In the genomic region with DNA sequence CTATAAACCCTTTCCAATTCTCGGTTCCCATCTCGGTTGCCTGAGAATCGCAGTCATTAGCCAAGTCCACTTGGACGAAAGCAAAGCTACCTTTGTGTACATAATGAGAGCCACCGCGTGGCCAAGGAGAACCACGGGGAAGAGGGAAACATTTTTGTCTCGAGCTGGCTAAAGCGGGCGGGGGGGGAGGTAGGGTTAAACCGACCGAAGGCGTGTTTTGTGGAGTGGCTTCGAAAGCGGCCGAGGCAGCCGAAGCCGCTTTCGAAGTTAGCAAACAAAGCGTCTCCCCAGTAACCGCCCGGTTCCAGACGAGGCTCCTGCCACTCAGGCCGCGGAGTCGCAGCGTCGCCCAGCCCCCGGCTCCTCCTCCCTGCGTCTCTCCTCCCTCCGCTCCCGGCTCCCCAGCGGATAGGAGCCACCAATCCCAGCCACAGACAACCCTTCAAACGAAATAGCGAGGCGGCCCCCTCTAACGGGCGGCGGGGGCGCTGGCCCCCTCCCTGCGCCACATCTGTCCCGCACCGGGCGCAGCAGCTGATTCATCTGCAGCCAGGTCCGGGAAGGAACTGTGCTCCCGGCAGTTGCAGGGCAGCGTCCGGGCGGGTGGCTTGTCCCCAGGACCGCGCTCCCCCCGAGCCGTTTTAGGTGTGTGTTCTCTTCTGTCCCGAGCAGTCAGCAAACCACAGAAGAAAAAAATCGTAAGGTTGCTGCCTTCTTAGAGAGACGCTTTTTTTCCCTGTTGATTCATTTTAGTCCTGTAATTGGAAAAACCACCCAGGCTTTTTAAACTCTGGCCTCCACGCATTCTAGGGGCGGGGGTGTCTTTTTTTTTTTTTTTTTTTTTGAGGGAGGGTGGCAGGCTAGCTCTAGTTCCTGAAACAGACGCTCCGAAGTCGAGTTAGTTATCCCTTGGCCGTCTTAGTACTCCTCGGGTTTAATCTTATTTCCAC, we compare ENCODE assay signal across 8 cellular contexts. TPM values are rescaled to one million over a fixed set of nuclear protein-coding genes. Genes with fewer than 3 reads are reported as not detected.
DNase-seq lines count a peak whose midpoint lies in the region; ATAC-seq and TF ChIP-seq lines count a peak whose summit lies in the region.

No MANE protein-coding gene starts in this region.

- no peaks in the 10 kb centered on the region for H3K27me3 ChIP-seq in kidney epithelial cell (ENCODE audit: control insufficient read depth, insufficient read depth, low read length)

- peak; percentile 71 for ATAC-seq in GM19025 (IDR thresholded peaks at IDR 0.05; ENCODE audit: low read depth, unreplicated experiment)
- ATAC-seq in HG03280 (IDR thresholded peaks at IDR 0.05; ENCODE audit: unreplicated experiment) = peak; percentile 63

- DNase-seq in AG09319 (ENCODE audit: extremely low read depth, low read depth) (peak; percentile 96), NCI-H226 (peak; percentile 98), cerebellar cortex (ENCODE audit: low spot score) (peak; percentile 91), kidney epithelial cell (ENCODE audit: low read depth) (peak; percentile 91)
- peak; percentile 35 to 59 (median 54) for DNase-seq in activated CD4-positive, CD25-positive, alpha-beta regulatory T cell (lab: John Stamatoyannopoulos, UW)
- DNase-seq in stimulated activated CD4-positive, alpha-beta T cell treated with anti-CD3 and anti-CD28 coated beads, Interleukin-15, amount 100 ng/mL, for 24 hours = peak; percentile 91

- H3K4me3 ChIP-seq in kidney epithelial cell (ENCODE audit: low read depth, low read length) = peak overlapping the region; percentile 93

- TF ChIP-seq CTCF in AG09319 (IDR thresholded peaks at IDR 0.05; ENCODE audit: low read depth, low read length) (peak; percentile 9), kidney epithelial cell (IDR thresholded peaks at IDR 0.05; ENCODE audit: insufficient read depth, low read length, poor library complexity, severe bottlenecking) (peak; percentile 23)

- no peaks in the 10 kb centered on the region for H3K36me3 ChIP-seq in kidney epithelial cell (ENCODE audit: control insufficient read depth, insufficient read depth, low read length)

RNA-seq across cellular contexts. Expression of gene TGIF1, which starts 1.8 kb away (rescaled TPM):
- total RNA-seq in kidney epithelial cell = 251 and 294 TPM in 2 replicates

Comparison
In these comparisons a context has a peak if more than half of its experiments do, and no peak if none do; other contexts are left out.
1. Peak in every context shown above with its lines: DNase-seq, ATAC-seq and H3K4me3 ChIP-seq.